In genomic region chr6:154179443-154179842, GRCh38 we compare ENCODE assay signal across 11 cellular contexts.
DNase-seq lines count a peak whose midpoint lies in the region; ATAC-seq and TF ChIP-seq lines count a peak whose summit lies in the region.
"Had no signal": no experiment of that assay in that cellular context is flagged by ENCODE, and none has a peak within 500 bp of the region (broad histone marks: within the 10 kb centered on the region; RNA-seq: fewer than 3 reads in every experiment).

No MANE protein-coding gene starts in this region.

- no peaks in the 10 kb centered on the region for H3K27me3 ChIP-seq in CD4-positive, alpha-beta T cell (ENCODE audit: control insufficient read depth, insufficient read depth, low read length)
- no peaks in the 10 kb centered on the region for H3K27me3 ChIP-seq in CD8-positive, alpha-beta T cell (ENCODE audit: insufficient read depth, low read length)
- H3K27me3 ChIP-seq: BE2C had no signal

- no peak for TF ChIP-seq CTCF in CD4-positive, alpha-beta T cell (IDR thresholded peaks at IDR 0.05)
- no peak for TF ChIP-seq CTCF in CD8-positive, alpha-beta T cell (IDR thresholded peaks at IDR 0.05)

- peaks cover 74% of the 10 kb centered on the region for H3K4me1 Mint-ChIP-seq in CD4-positive, alpha-beta T cell (ENCODE audit: low read depth)
- H3K4me1 Mint-ChIP-seq in CD8-positive, alpha-beta T cell (ENCODE audit: low read depth): peaks cover 70% of the 10 kb centered on the region
- peaks cover 17% of the 10 kb centered on the region for H3K4me1 Mint-ChIP-seq in activated T-helper 17 cell treated with anti-CD3 and anti-CD28 coated beads, Interleukin-2, amount 50 U/mL, for 72 hours
- H3K4me1 Mint-ChIP-seq in naive thymus-derived CD8-positive, alpha-beta T cell: peaks cover 32 to 70% (median 63%) of the 10 kb centered on the region in 4 donors

- CTCF ChIA-PET in CD4-positive, alpha-beta T cell (lab: Charles Lee): no interaction called here
- CTCF ChIA-PET in CD8-positive, alpha-beta T cell (lab: Charles Lee): no interaction called here

- no peak for TF ChIP-seq POLR2A in GM18505 (IDR thresholded peaks at IDR 0.05; ENCODE audit: borderline replicate concordance, extremely low read depth, insufficient read depth, insufficient read length)

- H3K36me3 ChIP-seq in CD8-positive, alpha-beta T cell (ENCODE audit: insufficient read depth, low read length): no peaks in the 10 kb centered on the region
- H3K36me3 ChIP-seq: BE2C had no signal

- peaks cover 97% of the 10 kb centered on the region for H3K36me3 Mint-ChIP-seq in CD4-positive, alpha-beta T cell (ENCODE audit: low read depth)
- peaks cover 77% of the 10 kb centered on the region for H3K36me3 Mint-ChIP-seq in CD8-positive, alpha-beta T cell
- peaks cover 42% of the 10 kb centered on the region for H3K36me3 Mint-ChIP-seq in activated T-helper 17 cell treated with anti-CD3 and anti-CD28 coated beads, Interleukin-2, amount 50 U/mL, for 72 hours (ENCODE audit: low read depth)
- peaks cover 23 to 79% (median 69%) of the 10 kb centered on the region in 3 donors for H3K36me3 Mint-ChIP-seq in naive thymus-derived CD8-positive, alpha-beta T cell

- H3K9me3 ChIP-seq in CD4-positive, alpha-beta T cell (ENCODE audit: control insufficient read depth, low read length): no peaks in the 10 kb centered on the region
- H3K9me3 ChIP-seq in CD8-positive, alpha-beta T cell (ENCODE audit: low read length): no peaks in the 10 kb centered on the region
- H3K9me3 ChIP-seq: A549, BE2C had no signal

- peak overlapping the region; percentile 48 for H3K27ac Mint-ChIP-seq in CD4-positive, alpha-beta T cell
- H3K27ac Mint-ChIP-seq in CD8-positive, alpha-beta T cell: peak overlapping the region; percentile 56
- peak overlapping the region; percentile 9 for H3K27ac Mint-ChIP-seq in activated T-helper 17 cell treated with anti-CD3 and anti-CD28 coated beads, Interleukin-2, amount 50 U/mL, for 72 hours
- H3K27ac Mint-ChIP-seq in naive thymus-derived CD8-positive, alpha-beta T cell: peak overlapping the region in 8 of 10 donors; percentile 2 to 73 (median 22)

- H3K9me3 Mint-ChIP-seq in CD4-positive, alpha-beta T cell: peaks cover 10% of the 10 kb centered on the region
- H3K9me3 Mint-ChIP-seq in CD8-positive, alpha-beta T cell: peaks cover 9% of the 10 kb centered on the region
- peaks cover 3% of the 10 kb centered on the region for H3K9me3 Mint-ChIP-seq in activated T-helper 17 cell treated with anti-CD3 and anti-CD28 coated beads, Interleukin-2, amount 50 U/mL, for 72 hours
- H3K9me3 Mint-ChIP-seq in naive thymus-derived CD8-positive, alpha-beta T cell: peaks cover 0 to 37% (median 8%) of the 10 kb centered on the region in 9 donors

- ATAC-seq in CD4-positive, alpha-beta T cell (ENCODE audit: poor library complexity): no peak
- ATAC-seq in CD8-positive, alpha-beta T cell: no peak
- no peak for ATAC-seq in activated T-helper 17 cell treated with anti-CD3 and anti-CD28 coated beads, Interleukin-2, amount 50 U/mL, for 72 hours (replicated peaks)
- ATAC-seq in naive thymus-derived CD8-positive, alpha-beta T cell: no peak
- ATAC-seq in GM18505 (IDR thresholded peaks at IDR 0.05; ENCODE audit: unreplicated experiment): no peak
- ATAC-seq: A549 had no signal

- peaks cover 5% of the 10 kb centered on the region for H3K4me1 ChIP-seq in CD8-positive, alpha-beta T cell (ENCODE audit: insufficient read depth, low read length)
- H3K4me1 ChIP-seq: A549, BE2C had no signal

- no peak overlapping the region for H3K27ac ChIP-seq in CD4-positive, alpha-beta T cell (ENCODE audit: low read depth, low read length)
- no peak overlapping the region for H3K27ac ChIP-seq in CD8-positive, alpha-beta T cell (ENCODE audit: low read depth, low read length)
- H3K27ac ChIP-seq: A549, C4-2B, GM23248 had no signal

- POLR2A ChIA-PET in CD4-positive, alpha-beta T cell (lab: Charles Lee): interaction anchor here (0.9 kb wide), 1 partner anchor 29 kb away, joined by 3 read pairs; no protein-coding TSS in a partner anchor
- POLR2A ChIA-PET in CD8-positive, alpha-beta T cell (lab: Charles Lee): no interaction called here
- POLR2A ChIA-PET in naive thymus-derived CD8-positive, alpha-beta T cell (lab: Charles Lee): interaction anchor here (0.6 kb wide), 1 partner anchor 50 kb away, joined by 6 read pairs; no protein-coding TSS in a partner anchor

- H3K27me3 Mint-ChIP-seq in CD4-positive, alpha-beta T cell: no peaks in the 10 kb centered on the region
- H3K27me3 Mint-ChIP-seq in CD8-positive, alpha-beta T cell (ENCODE audit: low read depth): no peaks in the 10 kb centered on the region
- no peaks in the 10 kb centered on the region for H3K27me3 Mint-ChIP-seq in activated T-helper 17 cell treated with anti-CD3 and anti-CD28 coated beads, Interleukin-2, amount 50 U/mL, for 72 hours
- no peaks in the 10 kb centered on the region for H3K27me3 Mint-ChIP-seq in naive thymus-derived CD8-positive, alpha-beta T cell

- no peak overlapping the region for H3K4me3 ChIP-seq in CD8-positive, alpha-beta T cell (ENCODE audit: low read depth, low read length)
- H3K4me3 ChIP-seq: A549, GM23248 had no signal

- no peak overlapping the region for H3K4me3 Mint-ChIP-seq in CD4-positive, alpha-beta T cell
- H3K4me3 Mint-ChIP-seq in CD8-positive, alpha-beta T cell: no peak overlapping the region
- H3K4me3 Mint-ChIP-seq in activated T-helper 17 cell treated with anti-CD3 and anti-CD28 coated beads, Interleukin-2, amount 50 U/mL, for 72 hours: no peak overlapping the region
- peak overlapping the region in 1 of 10 donors; percentile 16 for H3K4me3 Mint-ChIP-seq in naive thymus-derived CD8-positive, alpha-beta T cell

- DNase-seq in CD4-positive, alpha-beta T cell: no peak
- DNase-seq in CD8-positive, alpha-beta T cell: no peak
- no peak for DNase-seq in naive thymus-derived CD8-positive, alpha-beta T cell
- no peak for DNase-seq in NOMO-1 treated with dmso at 0.1 percent for 144 hours (lab: John Stamatoyannopoulos, UW; ENCODE audit: unreplicated experiment)
- DNase-seq: BE2C, DMS53, GM23248 had no signal

- intact Hi-C loops in CD4-positive, alpha-beta T cell (cut with DNase I, micrococcal nuclease): no loop called here
- intact Hi-C loops in CD8-positive, alpha-beta T cell (cut with DNase I, micrococcal nuclease): no loop called here
